In genomic region chr3:128804017-128804816, GRCh38 we compare ENCODE assay signal across 8 cellular contexts.
DNase-seq lines count a peak whose midpoint lies in the region; ATAC-seq and TF ChIP-seq lines count a peak whose summit lies in the region.

No MANE protein-coding gene starts in this region.

- no peaks in the 10 kb centered on the region for H3K9me2 ChIP-seq in SK-N-SH

- peaks cover 8% of the 10 kb centered on the region for H3K4me1 Mint-ChIP-seq in mesothelial cell of epicardium

- no peaks in the 10 kb centered on the region for H3K9me3 Mint-ChIP-seq in mesothelial cell of epicardium

- H3K9ac ChIP-seq in SK-N-SH = no peak overlapping the region

- peaks cover 22% of the 10 kb centered on the region for H3K36me3 Mint-ChIP-seq in mesothelial cell of epicardium

- TF ChIP-seq CTCF in SK-N-SH (IDR thresholded peaks at IDR 0.05) (no peak), brain microvascular endothelial cell (IDR thresholded peaks at IDR 0.05; ENCODE audit: low read depth, low read length, missing control alignments) (no peak), mesothelial cell of epicardium (IDR thresholded peaks at IDR 0.05; ENCODE audit: unreplicated experiment) (no peak), thyroid gland (IDR thresholded peaks at IDR 0.05) (no peak)

- 82% methylated on average over 5 of the region's 5 CpGs for WGBS in SK-N-SH (ENCODE audit: low lambda C conversion rate)
- 39 to 46% methylated on average over 5 of the region's 5 CpGs for WGBS in thyroid gland, 2 donors

- H2AFZ ChIP-seq in SK-N-SH (ENCODE audit: low read depth) = no peak overlapping the region

- TF ChIP-seq RAD21 in SK-N-SH (IDR thresholded peaks at IDR 0.05; ENCODE audit: low read length) = no peak

- no peaks in the 10 kb centered on the region for H3K27me3 Mint-ChIP-seq in mesothelial cell of epicardium (ENCODE audit: low read depth)

- peak overlapping the region; percentile 54 for H3K4me2 ChIP-seq in SK-N-SH

- in situ Hi-C loops in brain microvascular endothelial cell (cut with HindIII; ENCODE audit: low pct_ligation_motif_present, low sequenced_read_pairs) = no loop called here

- peaks cover 43% of the 10 kb centered on the region for H3K79me2 ChIP-seq in SK-N-SH (ENCODE audit: insufficient read depth)

- peaks cover 21% of the 10 kb centered on the region for H4K20me1 ChIP-seq in SK-N-SH (ENCODE audit: insufficient read depth)

- DNase-seq in activated effector memory CD4-positive, alpha-beta T cell treated with anti-CD3 and anti-CD28 coated beads, Interleukin-2, amount 50 U/mL, for 16 hours = peak; percentile 80
- no peak for DNase-seq in activated effector memory CD4-positive, alpha-beta T cell treated with Interleukin-2 at 50 U/mL for 16 hours
- DNase-seq in SK-N-SH (no peak), brain microvascular endothelial cell (peak; percentile 23), mesothelial cell of epicardium (ENCODE audit: low spot score in 2 of 2, unreplicated experiment in 2 of 2) (no peak), thyroid gland (no peak), NCI-H1092 (lab: John Stamatoyannopoulos, UW) (no peak)

- no peak for TF ChIP-seq POLR2A in thyroid gland (IDR thresholded peaks at IDR 0.05)

- no peaks in the 10 kb centered on the region for H3K9me3 ChIP-seq in SK-N-SH
- no peaks in the 10 kb centered on the region for H3K9me3 ChIP-seq in thyroid gland

- peaks cover 4% of the 10 kb centered on the region for H3F3A ChIP-seq in SK-N-SH (replicated peaks; ENCODE audit: insufficient read depth)

- no peaks in the 10 kb centered on the region for H3K27me3 ChIP-seq in SK-N-SH (ENCODE audit: insufficient read depth)
- no peaks in the 10 kb centered on the region for H3K27me3 ChIP-seq in brain microvascular endothelial cell (replicated peaks)
- H3K27me3 ChIP-seq in thyroid gland = no peaks in the 10 kb centered on the region

- peak; percentile 83 for ATAC-seq in HG03095 (IDR thresholded peaks at IDR 0.05; ENCODE audit: unreplicated experiment)

- intact Hi-C loops in thyroid gland (cut with DNase I) = no loop called here

- no peak for TF ChIP-seq EP300 in SK-N-SH (IDR thresholded peaks at IDR 0.05; ENCODE audit: borderline replicate concordance in 1 of 2, low read depth in 1 of 2, low read length in 1 of 2)

- H3K4me3 ChIP-seq in SK-N-SH (ENCODE audit: low read depth in 2 of 2, low read length in 1 of 2) (0 out of 4 replicates have a peak overlapping the region, but pooled peaks of 1 of the 2 experiments have one; percentile 1), brain microvascular endothelial cell (ENCODE audit: low read depth, low read length) (no peak overlapping the region), thyroid gland (replicated peaks in 1 of 3) (no peak overlapping the region)

- peak overlapping the region in 1 of 2 experiments; percentile 8; a peak in 2 of 4 replicates for H3K27ac ChIP-seq in SK-N-SH (ENCODE audit: low read depth in 2 of 2, low read length in 1 of 2)
- no peak overlapping the region for H3K27ac ChIP-seq in brain microvascular endothelial cell
- H3K27ac ChIP-seq in thyroid gland = peak overlapping the region; percentile 74 to 84 (median 79)

- peak overlapping the region; percentile 32 for H3K27ac Mint-ChIP-seq in mesothelial cell of epicardium

- peaks cover 51 to 67% of the 10 kb centered on the region in 2 experiments for H3K36me3 ChIP-seq in SK-N-SH (replicated peaks in 1 of 2; ENCODE audit: control insufficient read depth in 1 of 2, insufficient read depth in 2 of 2, low read length in 1 of 2)
- peaks cover 40% of the 10 kb centered on the region for H3K36me3 ChIP-seq in brain microvascular endothelial cell (replicated peaks)
- H3K36me3 ChIP-seq in thyroid gland = peaks cover 3 to 5% of the 10 kb centered on the region in 2 donors

- CTCF ChIA-PET in SK-N-SH (lab: Yijun Ruan, JAX) = interaction anchor here (1.4 kb wide), 1 partner anchor 9 kb away, joined by 4 read pairs; no protein-coding TSS in a partner anchor

- H3K4me1 ChIP-seq in SK-N-SH (ENCODE audit: control insufficient read depth in 1 of 2, insufficient read depth in 2 of 2, low read depth in 1 of 2, low read length in 1 of 2) = peaks cover 0 to 13% of the 10 kb centered on the region in 2 experiments
- peaks cover 57 to 61% of the 10 kb centered on the region in 2 donors for H3K4me1 ChIP-seq in thyroid gland

- H3K4me3 Mint-ChIP-seq in mesothelial cell of epicardium = no peak overlapping the region

- POLR2A ChIA-PET in SK-N-SH (lab: Yijun Ruan, JAX) = no interaction called here

TF ChIP-seq in SK-N-SH, 30 proteins besides CTCF, POLR2A, EP300 and RAD21:
- no peak for TF ChIP-seq POLR2AphosphoS5 (IDR thresholded peaks at IDR 0.05; ENCODE audit: low read depth, low read length)
- TF ChIP-seq SMC3 (IDR thresholded peaks at IDR 0.05; ENCODE audit: low read depth, low read length) = no peak
- no peak for TF ChIP-seq NFIC (IDR thresholded peaks at IDR 0.05; ENCODE audit: borderline replicate concordance)
- TF ChIP-seq MAX (IDR thresholded peaks at IDR 0.05; ENCODE audit: low read depth) = no peak
- TF ChIP-seq ZBTB33 (IDR thresholded peaks at IDR 0.05; ENCODE audit: borderline replicate concordance, low read depth) = no peak
- no peak for TF ChIP-seq TAF1 (IDR thresholded peaks at IDR 0.05; ENCODE audit: borderline replicate concordance, low read depth, low read length)
- TF ChIP-seq, protein P1, sequence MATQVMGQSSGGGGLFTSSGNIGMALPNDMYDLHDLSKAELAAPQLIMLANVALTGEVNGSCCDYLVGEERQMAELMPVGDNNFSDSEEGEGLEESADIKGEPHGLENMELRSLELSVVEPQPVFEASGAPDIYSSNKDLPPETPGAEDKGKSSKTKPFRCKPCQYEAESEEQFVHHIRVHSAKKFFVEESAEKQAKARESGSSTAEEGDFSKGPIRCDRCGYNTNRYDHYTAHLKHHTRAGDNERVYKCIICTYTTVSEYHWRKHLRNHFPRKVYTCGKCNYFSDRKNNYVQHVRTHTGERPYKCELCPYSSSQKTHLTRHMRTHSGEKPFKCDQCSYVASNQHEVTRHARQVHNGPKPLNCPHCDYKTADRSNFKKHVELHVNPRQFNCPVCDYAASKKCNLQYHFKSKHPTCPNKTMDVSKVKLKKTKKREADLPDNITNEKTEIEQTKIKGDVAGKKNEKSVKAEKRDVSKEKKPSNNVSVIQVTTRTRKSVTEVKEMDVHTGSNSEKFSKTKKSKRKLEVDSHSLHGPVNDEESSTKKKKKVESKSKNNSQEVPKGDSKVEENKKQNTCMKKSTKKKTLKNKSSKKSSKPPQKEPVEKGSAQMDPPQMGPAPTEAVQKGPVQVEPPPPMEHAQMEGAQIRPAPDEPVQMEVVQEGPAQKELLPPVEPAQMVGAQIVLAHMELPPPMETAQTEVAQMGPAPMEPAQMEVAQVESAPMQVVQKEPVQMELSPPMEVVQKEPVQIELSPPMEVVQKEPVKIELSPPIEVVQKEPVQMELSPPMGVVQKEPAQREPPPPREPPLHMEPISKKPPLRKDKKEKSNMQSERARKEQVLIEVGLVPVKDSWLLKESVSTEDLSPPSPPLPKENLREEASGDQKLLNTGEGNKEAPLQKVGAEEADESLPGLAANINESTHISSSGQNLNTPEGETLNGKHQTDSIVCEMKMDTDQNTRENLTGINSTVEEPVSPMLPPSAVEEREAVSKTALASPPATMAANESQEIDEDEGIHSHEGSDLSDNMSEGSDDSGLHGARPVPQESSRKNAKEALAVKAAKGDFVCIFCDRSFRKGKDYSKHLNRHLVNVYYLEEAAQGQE (IDR thresholded peaks at IDR 0.05; ENCODE audit: low read depth, low read length) = no peak
- TF ChIP-seq CHD2 (IDR thresholded peaks at IDR 0.05; ENCODE audit: low read length, partially characterized antibody) = no peak
- TF ChIP-seq TCF12 (IDR thresholded peaks at IDR 0.05) = no peak
- TF ChIP-seq JUND (IDR thresholded peaks at IDR 0.05) = no peak
- TF ChIP-seq ELF1 (IDR thresholded peaks at IDR 0.05) = no peak
- TF ChIP-seq MXI1 (IDR thresholded peaks at IDR 0.05; ENCODE audit: low read depth, low read length) = no peak
- no peak for TF ChIP-seq RCOR1 (IDR thresholded peaks at IDR 0.05; ENCODE audit: low read length)
- TF ChIP-seq SIN3A (IDR thresholded peaks at IDR 0.05; ENCODE audit: borderline replicate concordance, low read depth, low read length) = no peak
TF ChIP-seq in SK-N-SH: peak in this region for 0.

Comparison
In these comparisons a context has a peak if more than half of its experiments do, and no peak if none do; other contexts are left out.
1. DNase-seq: peak in activated effector memory CD4-positive, alpha-beta T cell treated with anti-CD3 and anti-CD28 coated beads, Interleukin-2, amount 50 U/mL, for 16 hours (single experiment) and brain microvascular endothelial cell (single experiment); none in activated effector memory CD4-positive, alpha-beta T cell treated with Interleukin-2 at 50 U/mL for 16 hours (single experiment), SK-N-SH (single experiment), mesothelial cell of epicardium (0 of 2), thyroid gland (0 of 2) and NCI-H1092 (single experiment).